In genomic region chr14:99035712-99036593, GRCh38 we compare ENCODE assay signal across 8 cellular contexts.
DNase-seq lines count a peak whose midpoint lies in the region; ATAC-seq, FAIRE-seq and TF ChIP-seq lines count a peak whose summit lies in the region.

No MANE protein-coding gene starts in this region.

- no peak overlapping the region for H3K9ac ChIP-seq in H1 (replicated peaks in 1 of 4; ENCODE audit: extremely low read depth in 1 of 4, low read depth in 3 of 4, low read length in 3 of 4)

- TF ChIP-seq CTCF in H1 (IDR thresholded peaks at IDR 0.05; ENCODE audit: control extremely low read depth in 1 of 3, insufficient read depth in 1 of 3, low read depth in 1 of 3, low read length in 3 of 3) (peak in 2 of 3 experiments; percentile 15 to 21; a peak in 2 of 4 replicates), lung (IDR thresholded peaks at IDR 0.05; ENCODE audit: control extremely low read depth, extremely low read depth) (no peak), uterus (IDR thresholded peaks at IDR 0.05) (no peak)

- H2AK5ac ChIP-seq in H1 (ENCODE audit: low read depth, low read length), result no peak overlapping the region

- H4K91ac ChIP-seq in H1 (replicated peaks; ENCODE audit: insufficient read length, low read length), result no peak overlapping the region

- H3K27me3 ChIP-seq in H1 (replicated peaks in 1 of 4; ENCODE audit: control insufficient read depth in 3 of 4, extremely low read depth in 1 of 4, insufficient read depth in 3 of 4, low read length in 3 of 4) (no peaks in the 10 kb centered on the region), lung (ENCODE audit: control insufficient read depth, insufficient read depth) (no peaks in the 10 kb centered on the region), uterus (no peaks in the 10 kb centered on the region)

- H3K23ac ChIP-seq in H1 (ENCODE audit: insufficient read length), result no peak overlapping the region

- no peaks in the 10 kb centered on the region for H4K20me1 ChIP-seq in H1 (replicated peaks in 1 of 2; ENCODE audit: control insufficient read depth in 1 of 2, insufficient read depth in 2 of 2, low read length in 2 of 2)

- no peak overlapping the region for H4K5ac ChIP-seq in H1 (ENCODE audit: insufficient read length, low read depth, low read length)

- H3K4ac ChIP-seq in H1 (replicated peaks; ENCODE audit: insufficient read length, low read depth, low read length), result peak overlapping the region; percentile 79

- no peak overlapping the region for H3K27ac ChIP-seq in H1 (ENCODE audit: low read depth, low read length)
- H3K27ac ChIP-seq in lung (ENCODE audit: low read depth in 1 of 2, low read length in 1 of 2), result peak overlapping the region in 1 of 2 donors; percentile 74
- peak overlapping the region; percentile 56 to 63 for H3K27ac ChIP-seq in uterus

- no peak for TF ChIP-seq EP300 in H1 (IDR thresholded peaks at IDR 0.05; ENCODE audit: borderline replicate concordance in 1 of 2, low read depth in 2 of 2, low read length in 2 of 2)

- POLR2A ChIA-PET in H1 (lab: Charles Lee; ENCODE audit: partially characterized antibody), result interaction anchor here (0.6 to 1.0 kb wide), 3 partner anchors 10 to 643 kb away, joined by 3 read pairs; no protein-coding TSS in a partner anchor

- H4K8ac ChIP-seq in H1 (ENCODE audit: extremely low read depth, insufficient read depth, low read length), result peak overlapping the region; percentile 87

- no peak overlapping the region for H2AFZ ChIP-seq in H1 (ENCODE audit: low read length)

- peaks cover 0 to 8% (median 1%) of the 10 kb centered on the region in 4 experiments; a peak in 4 of 7 replicates for H3K4me1 ChIP-seq in H1 (replicated peaks in 1 of 4; ENCODE audit: control insufficient read depth in 3 of 4, insufficient read depth in 4 of 4, low read length in 3 of 4)
- H3K4me1 ChIP-seq in lung (ENCODE audit: control insufficient read depth in 2 of 2, insufficient read depth in 2 of 2, low read length in 2 of 2), result peaks cover 0 to 4% of the 10 kb centered on the region in 2 donors
- H3K4me1 ChIP-seq in uterus, result peaks cover 0 to 4% of the 10 kb centered on the region in 2 donors

- WGBS in H1 (ENCODE audit: extremely low coverage in 1 of 2, insufficient coverage in 1 of 2, insufficient read length in 1 of 2, insufficient replicate concordance in 2 of 2, low coverage in 1 of 2, low lambda C conversion rate in 2 of 2, missing lambda C conversion rate in 1 of 2), 2 experiments, result 59% methylated on average over 28 of the region's 29 CpGs; no CpG with 5 or more reads in 1 of the 2 experiments
- 32 to 36% methylated on average over 29 of the region's 29 CpGs for WGBS in lung, 2 donors

- peak overlapping the region; percentile 60; the same call in 1 of the 2 replicates for H2BK12ac ChIP-seq in H1 (ENCODE audit: low read depth, low read length)

- H3K79me2 ChIP-seq in H1 (ENCODE audit: control insufficient read depth in 1 of 2, insufficient read depth in 2 of 2, low read length in 2 of 2), result no peaks in the 10 kb centered on the region

- H3K79me1 ChIP-seq in H1 (ENCODE audit: low read depth, low read length), result no peaks in the 10 kb centered on the region

- TF ChIP-seq POLR2A in H1 (IDR thresholded peaks at IDR 0.05; ENCODE audit: control extremely low read depth in 1 of 2, low read depth in 2 of 2, low read length in 2 of 2) (no peak), uterus (IDR thresholded peaks at IDR 0.05) (no peak)

- peak overlapping the region; percentile 78 for H3K18ac ChIP-seq in H1 (ENCODE audit: extremely low read depth, low read length)

- DNase-seq in NCI-H748 (lab: John Stamatoyannopoulos, UW; ENCODE audit: unreplicated experiment), result peak; percentile 65
- no peak for DNase-seq in NCI-H748 treated with DMSO at 0.1 percent for 48 hours (lab: John Stamatoyannopoulos, UW)
- DNase-seq in H1 (ENCODE audit: low read depth in 1 of 2, low spot score in 2 of 2), result peak; percentile 47 to 71
- peak; percentile 63 for DNase-seq in lung (ENCODE audit: low spot score)
- DNase-seq in uterus, result peak; percentile 74 to 82
- DNase-seq in NCI-H2171 (lab: John Stamatoyannopoulos, UW), result no peak

- peak overlapping the region; percentile 61; the same call in 1 of the 2 replicates for H2BK15ac ChIP-seq in H1 (ENCODE audit: low read length)

- H3K14ac ChIP-seq in H1 (ENCODE audit: insufficient read length), result no peak overlapping the region

- H3K36me3 ChIP-seq in H1 (ENCODE audit: control insufficient read depth in 2 of 4, insufficient read depth in 4 of 4, low read length in 3 of 4), result no peaks in the 10 kb centered on the region
- H3K36me3 ChIP-seq in lung (ENCODE audit: control insufficient read depth in 2 of 2, insufficient read depth in 2 of 2, low read length in 2 of 2), result no peaks in the 10 kb centered on the region
- no peaks in the 10 kb centered on the region for H3K36me3 ChIP-seq in uterus

- ATAC-seq in lung (ENCODE audit: insufficient read depth, low FRiP score) (peak; percentile 81), GM18517 (IDR thresholded peaks at IDR 0.05; ENCODE audit: unreplicated experiment) (no peak), HG02610 (IDR thresholded peaks at IDR 0.05; ENCODE audit: unreplicated experiment) (no peak)

- H3K4me3 ChIP-seq in H1 (ENCODE audit: extremely low read depth in 1 of 4, insufficient read depth in 2 of 4, low read depth in 3 of 4, low read length in 4 of 4) (no peak overlapping the region), lung (no peak overlapping the region), uterus (no peak overlapping the region)

- FAIRE-seq in H1 (lab: Jason Lieb, UNC), result no peak

- CTCF ChIA-PET in H1 (lab: Charles Lee; ENCODE audit: partially characterized antibody), result interaction anchor here (0.6 to 2.9 kb wide), 23 partner anchors 8 to 422 kb away, joined by 3 to 11 read pairs (median 3); no protein-coding TSS in a partner anchor

- no peak overlapping the region for H2BK20ac ChIP-seq in H1 (ENCODE audit: low read length)

- no peaks in the 10 kb centered on the region for H3K9me3 ChIP-seq in H1 (ENCODE audit: insufficient read depth in 2 of 2, low read depth in 1 of 2, low read length in 1 of 2)
- peaks cover 0 to 5% of the 10 kb centered on the region in 2 donors for H3K9me3 ChIP-seq in lung (ENCODE audit: control insufficient read depth in 2 of 2, insufficient read depth in 1 of 2, low read length in 1 of 2)
- no peaks in the 10 kb centered on the region for H3K9me3 ChIP-seq in uterus

- H3K23me2 ChIP-seq in H1 (ENCODE audit: low read depth, low read length), result no peaks in the 10 kb centered on the region

- no peak overlapping the region for H2BK120ac ChIP-seq in H1 (replicated peaks; ENCODE audit: low read depth, low read length)

- no peak overlapping the region for H3K56ac ChIP-seq in H1 (replicated peaks; ENCODE audit: insufficient read length, low read depth, low read length)

- no peak for TF ChIP-seq RAD21 in H1 (IDR thresholded peaks at IDR 0.05 in 1 of 2, conservative IDR thresholded peaks at IDR 0.05 in 1 of 2; ENCODE audit: low read depth in 2 of 2, low read length in 2 of 2)

- peak overlapping the region; percentile 35; the same call in 1 of the 2 replicates for H2BK5ac ChIP-seq in H1 (ENCODE audit: low read depth, low read length)

- intact Hi-C loops in uterus (cut with DNase I; ENCODE audit: low total_unique reads), result no loop called here

- no peak overlapping the region for H3K4me2 ChIP-seq in H1 (ENCODE audit: insufficient read depth in 1 of 2, low read depth in 2 of 2, low read length in 2 of 2)

TF ChIP-seq in H1, 55 proteins besides CTCF, POLR2A, EP300 and RAD21 (continues in another document):
- TF ChIP-seq NRF1 (IDR thresholded peaks at IDR 0.05; ENCODE audit: low read depth, low read length) (no peak), TBP (IDR thresholded peaks at IDR 0.05; ENCODE audit: low read depth, low read length) (no peak), MAX (IDR thresholded peaks at IDR 0.05) (peak; percentile 76), CEBPB (IDR thresholded peaks at IDR 0.05; ENCODE audit: low read depth, low read length) (peak; percentile 14; the same call in 1 of the 2 replicates), RFX5 (IDR thresholded peaks at IDR 0.05; ENCODE audit: borderline replicate concordance, low read depth, low read length) (no peak), KDM5A (IDR thresholded peaks at IDR 0.05; ENCODE audit: low read length) (no peak), JUND (IDR thresholded peaks at IDR 0.05; ENCODE audit: low read length) (0 out of 2 replicates have a peak, but pooled peaks have one; percentile 14), PHF8 (conservative IDR thresholded peaks at IDR 0.05; ENCODE audit: low read depth, low read length) (no peak), SUZ12 (IDR thresholded peaks at IDR 0.05; ENCODE audit: low read length) (no peak), BRCA1 (IDR thresholded peaks at IDR 0.05; ENCODE audit: low read depth, low read length) (no peak), CHD1 (IDR thresholded peaks at IDR 0.05; ENCODE audit: low read depth, low read length) (no peak), JUN (IDR thresholded peaks at IDR 0.05; ENCODE audit: low read depth, low read length) (no peak), USF2 (IDR thresholded peaks at IDR 0.05; ENCODE audit: low read length) (no peak), POU5F1 (IDR thresholded peaks at IDR 0.05; ENCODE audit: low read depth, low read length) (no peak), ASH2L (IDR thresholded peaks at IDR 0.05; ENCODE audit: low read length) (peak; percentile 27), BACH1 (IDR thresholded peaks at IDR 0.05; ENCODE audit: low read length) (no peak), CTBP2 (IDR thresholded peaks at IDR 0.05; ENCODE audit: borderline replicate concordance, insufficient read depth, insufficient read length, low read length) (no peak), MAFK (IDR thresholded peaks at IDR 0.05; ENCODE audit: low read depth, low read length) (no peak), TEAD4 (IDR thresholded peaks at IDR 0.05; ENCODE audit: low read depth, low read length) (peak; percentile 49; the same call in 1 of the 2 replicates), E2F6 (IDR thresholded peaks at IDR 0.05) (peak; percentile 80)

Comparison
In these comparisons a context has a peak if more than half of its experiments do, and no peak if none do; other contexts are left out.
1. DNase-seq: peak in NCI-H748 (single experiment), H1 (2 of 2), lung (single experiment) and uterus (2 of 2); none in NCI-H748 treated with DMSO at 0.1 percent for 48 hours (single experiment) and NCI-H2171 (single experiment).
2. CTCF ChIP-seq: peak in H1 (2 of 3); none in lung (single experiment) and uterus (0 of 4).